Comparison of ENCODE assay signal across 24 cellular contexts in genomic region chr1:3699596-3699995, GRCh38. TPM values are rescaled to one million over a fixed set of nuclear protein-coding genes. Genes with fewer than 3 reads are reported as not detected.
DNase-seq lines count a peak whose midpoint lies in the region; ATAC-seq and TF ChIP-seq lines count a peak whose summit lies in the region.
"Had no signal": no experiment of that assay in that cellular context is flagged by ENCODE, and none has a peak within 500 bp of the region (broad histone marks: within the 10 kb centered on the region; RNA-seq: fewer than 3 reads in every experiment).

No MANE protein-coding gene starts in this region.

- peaks cover 6% of the 10 kb centered on the region for H3K27me3 Mint-ChIP-seq in activated CD4-positive, alpha-beta memory T cell treated with anti-CD3 and anti-CD28 coated beads, Interleukin-2, amount 10 ng/mL, durations not matched to agents 7 days and 5 days

- no peak overlapping the region for H3K27ac Mint-ChIP-seq in activated CD4-positive, alpha-beta memory T cell treated with anti-CD3 and anti-CD28 coated beads, Interleukin-2, amount 10 ng/mL, durations not matched to agents 7 days and 5 days
- H3K27ac Mint-ChIP-seq: CD8-positive, alpha-beta T cell had no signal

- peaks cover 2% of the 10 kb centered on the region for H3K9me3 Mint-ChIP-seq in activated CD4-positive, alpha-beta memory T cell treated with anti-CD3 and anti-CD28 coated beads, Interleukin-2, amount 10 ng/mL, durations not matched to agents 7 days and 5 days
- H3K9me3 Mint-ChIP-seq: CD8-positive, alpha-beta T cell had no signal

- TF ChIP-seq EP300 in suprapubic skin (IDR thresholded peaks at IDR 0.05) = no peak

- H3K4me1 ChIP-seq in RWPE2 (ENCODE audit: insufficient read depth, poor library complexity, severe bottlenecking) (peaks cover 32% of the 10 kb centered on the region), suprapubic skin (peaks cover 61% of the 10 kb centered on the region)
- H3K4me1 ChIP-seq: A549, Caco-2 had no signal

- ATAC-seq in RWPE2 (ENCODE audit: low read depth) = no peak
- no peak for ATAC-seq in GM19328 (IDR thresholded peaks at IDR 0.05; ENCODE audit: unreplicated experiment)
- ATAC-seq: A549; CD8-positive, alpha-beta T cell; K562 had no signal

- no peak for TF ChIP-seq POLR2A in suprapubic skin (IDR thresholded peaks at IDR 0.05)

- WGBS in suprapubic skin = 28% methylated on average over 15 of the region's 18 CpGs

- H3K27me3 ChIP-seq in H7 (ENCODE audit: control insufficient read depth, insufficient read depth, low read length) (peaks cover 2% of the 10 kb centered on the region; the same call in 1 of the 2 replicates), RWPE2 (ENCODE audit: insufficient read depth, poor library complexity, severe bottlenecking) (no peaks in the 10 kb centered on the region), suprapubic skin (peaks cover 56% of the 10 kb centered on the region)
- H3K27me3 ChIP-seq: MG63 had no signal

- DNase-seq in H7 (peak; percentile 77), RWPE2 (ENCODE audit: low spot score) (no peak), head of caudate nucleus (peak in 24 of 42 donors; percentile 19 to 69 (median 44)), suprapubic skin (ENCODE audit: low spot score in 2 of 2) (no peak), activated gamma-delta T cell (lab: John Stamatoyannopoulos, UW) (no peak)
- DNase-seq in activated CD4-positive, alpha-beta memory T cell treated with anti-CD3 and anti-CD28 coated beads, Interleukin-2, amount 10 ng/mL, durations not matched to agents 7 days and 5 days = no peak
- DNase-seq: AML-193; Caco-2; CD8-positive, alpha-beta T cell; Kasumi-1; MG63; NCI-H146; NCI-H1930; NCI-H2107; NCI-H446 treated with DMSO at 0.1 percent for 48 hours; NCI-H526; PC-9; SHP77 had no signal

- TF ChIP-seq CTCF in RWPE2 (IDR thresholded peaks at IDR 0.05; ENCODE audit: poor library complexity, severe bottlenecking) (no peak), suprapubic skin (IDR thresholded peaks at IDR 0.05) (no peak)

- CTCF ChIA-PET in activated CD4-positive, alpha-beta memory T cell treated with anti-CD3 and anti-CD28 coated beads, Interleukin-2, amount 10 ng/mL, durations not matched to agents 7 days and 5 days (lab: Charles Lee) = no interaction called here

- H3K4me3 ChIP-seq in H7 (ENCODE audit: insufficient read depth, low read depth, low read length) (no peak overlapping the region), RWPE2 (ENCODE audit: severe bottlenecking) (no peak overlapping the region), suprapubic skin (no peak overlapping the region)
- H3K4me3 ChIP-seq: A549, K562, MG63, PC-9 had no signal

- POLR2A ChIA-PET in activated CD4-positive, alpha-beta memory T cell treated with anti-CD3 and anti-CD28 coated beads, Interleukin-2, amount 10 ng/mL, durations not matched to agents 7 days and 5 days (lab: Charles Lee) = no interaction called here

- H3K4me3 Mint-ChIP-seq in activated CD4-positive, alpha-beta memory T cell treated with anti-CD3 and anti-CD28 coated beads, Interleukin-2, amount 10 ng/mL, durations not matched to agents 7 days and 5 days = no peak overlapping the region
- H3K4me3 Mint-ChIP-seq: CD8-positive, alpha-beta T cell had no signal

- H3K36me3 Mint-ChIP-seq in activated CD4-positive, alpha-beta memory T cell treated with anti-CD3 and anti-CD28 coated beads, Interleukin-2, amount 10 ng/mL, durations not matched to agents 7 days and 5 days (ENCODE audit: low read depth) = no peaks in the 10 kb centered on the region
- H3K36me3 Mint-ChIP-seq: CD8-positive, alpha-beta T cell had no signal

- intact Hi-C loops in head of caudate nucleus (cut with DNase I) = no loop called here

- H3K9me3 ChIP-seq in RWPE2 (ENCODE audit: severe bottlenecking) (no peaks in the 10 kb centered on the region), suprapubic skin (no peaks in the 10 kb centered on the region)
- H3K9me3 ChIP-seq: A549, Caco-2, MG63 had no signal

- H3K36me3 ChIP-seq in H7 (replicated peaks; ENCODE audit: control insufficient read depth, insufficient read depth, low read length) (no peaks in the 10 kb centered on the region), RWPE2 (ENCODE audit: low read depth) (no peaks in the 10 kb centered on the region), suprapubic skin (no peaks in the 10 kb centered on the region)
- H3K36me3 ChIP-seq: MG63 had no signal

- peaks cover 3% of the 10 kb centered on the region for H3K4me1 Mint-ChIP-seq in activated CD4-positive, alpha-beta memory T cell treated with anti-CD3 and anti-CD28 coated beads, Interleukin-2, amount 10 ng/mL, durations not matched to agents 7 days and 5 days

- H3K27ac ChIP-seq in RWPE2 (ENCODE audit: poor library complexity, severe bottlenecking) (peak overlapping the region; percentile 60), suprapubic skin (peak overlapping the region; percentile 19)
- H3K27ac ChIP-seq: A549, C4-2B, PC-9 had no signal

RNA-seq across cellular contexts. Expression of gene TP73, which starts 47.3 kb away (rescaled TPM):
- 0.55 and 1.6 TPM in 2 replicates for total RNA-seq in H7 (2014; rRNA removed; shearing (Covaris generic))
- total RNA-seq in suprapubic skin = 10 to 100 TPM in 3 of 4 donors, 1 to 10 TPM in 1; 8.8 to 24.7 (median 16.9) TPM
- total RNA-seq in activated CD4-positive, alpha-beta memory T cell treated with anti-CD3 and anti-CD28 coated beads, Interleukin-2, amount 10 ng/mL, durations not matched to agents 7 days and 5 days = 1 to 10 TPM; 2.0 to 2.6 TPM
- total RNA-seq: CD8-positive, alpha-beta T cell; RPMI7951 had no signal

RNA-seq across cellular contexts. Expression of gene WRAP73, which starts 49.7 kb away (rescaled TPM):
- 31.5 and 33.1 TPM in 2 replicates for total RNA-seq in H7 (2014; rRNA removed; shearing (Covaris generic))
- 10 to 100 TPM; 16.4 to 33.7 (median 19.6) TPM for total RNA-seq in suprapubic skin
- total RNA-seq in activated CD4-positive, alpha-beta memory T cell treated with anti-CD3 and anti-CD28 coated beads, Interleukin-2, amount 10 ng/mL, durations not matched to agents 7 days and 5 days = 10 to 100 TPM; 34.7 to 38.9 TPM

RNA-seq across cellular contexts. Expression of gene CCDC27, which starts 52.7 kb away (rescaled TPM):
- 0.04 and 0.07 TPM in 2 replicates for total RNA-seq in H7 (2014; rRNA removed; shearing (Covaris generic))
- total RNA-seq in suprapubic skin = not detected
- total RNA-seq in activated CD4-positive, alpha-beta memory T cell treated with anti-CD3 and anti-CD28 coated beads, Interleukin-2, amount 10 ng/mL, durations not matched to agents 7 days and 5 days = not detected
- total RNA-seq: Caco-2; CD8-positive, alpha-beta T cell; H1; PC-9; RPMI7951 had no signal

Comparison
In these comparisons a context has a peak if more than half of its experiments do, and no peak if none do; other contexts are left out.
1. DNase-seq: peak in H7 (single experiment) and head of caudate nucleus (24 of 42); none in RWPE2 (single experiment), suprapubic skin (0 of 2), activated CD4-positive, alpha-beta memory T cell treated with anti-CD3 and anti-CD28 coated beads, Interleukin-2, amount 10 ng/mL, durations not matched to agents 7 days and 5 days (single experiment) and activated gamma-delta T cell (single experiment).